Comparison of ENCODE assay signal across 8 cellular contexts in the genomic region with DNA sequence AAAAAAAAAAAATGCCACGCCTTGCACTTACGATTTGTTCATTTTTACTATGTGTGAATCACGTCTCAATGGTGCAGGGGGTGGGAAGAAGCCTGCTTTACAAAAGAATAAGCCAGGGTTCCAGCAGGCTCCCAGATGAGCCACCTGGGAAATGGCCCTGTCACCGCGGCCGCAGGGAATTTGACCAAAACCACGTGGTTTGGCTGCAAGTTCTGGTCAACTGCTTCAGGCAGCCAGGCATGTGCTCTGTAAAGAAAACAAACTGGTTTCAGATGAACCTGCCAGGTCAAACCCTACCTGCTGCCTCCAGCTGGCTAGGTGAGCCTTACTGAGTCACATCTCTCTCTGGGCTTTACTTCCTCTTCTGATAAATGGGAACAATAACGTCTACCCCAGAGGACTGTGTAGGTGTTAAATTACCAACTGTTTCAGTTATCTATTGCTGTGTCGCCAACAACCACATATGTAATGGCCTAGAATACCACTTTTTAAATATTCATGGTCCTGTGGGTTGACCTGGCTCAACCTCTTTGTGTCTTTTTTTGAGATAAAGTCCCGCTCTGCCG. TPM values are rescaled to one million over a fixed set of nuclear protein-coding genes. Genes with fewer than 3 reads are reported as not detected.
DNase-seq lines count a peak whose midpoint lies in the region; ATAC-seq and TF ChIP-seq lines count a peak whose summit lies in the region.

No MANE protein-coding gene starts in this region.

- H3K4me1 Mint-ChIP-seq in activated CD4-positive, alpha-beta T cell treated with anti-CD3 and anti-CD28 coated beads, Interleukin-2, amount 10 ng/mL, durations not matched to agents 7 days and 5 days = no peaks in the 10 kb centered on the region

- no peaks in the 10 kb centered on the region for H4K20me1 ChIP-seq in OCI-LY7 (ENCODE audit: insufficient read depth, low read length)

- no peak overlapping the region for H2AFZ ChIP-seq in OCI-LY7 (ENCODE audit: low read length)

- H3K9me3 ChIP-seq in OCI-LY7 (ENCODE audit: low read length) = no peaks in the 10 kb centered on the region
- H3K9me3 ChIP-seq in heart right ventricle = no peaks in the 10 kb centered on the region
- H3K9me3 ChIP-seq in upper lobe of right lung = no peaks in the 10 kb centered on the region

- no peaks in the 10 kb centered on the region for H3K79me2 ChIP-seq in OCI-LY7 (ENCODE audit: insufficient read depth, low read depth, low read length)

- 39 to 42% methylated on average over 11 of the region's 11 CpGs for WGBS in heart right ventricle, 2 donors

- peak; percentile 34 for ATAC-seq in Right ventricle myocardium superior (ENCODE audit: poor library complexity)
- ATAC-seq in heart right ventricle = peak in 6 of 8 donors; percentile 2 to 36 (median 22)
- ATAC-seq in upper lobe of right lung = peak; percentile 78
- ATAC-seq in HG03039 (IDR thresholded peaks at IDR 0.05; ENCODE audit: unreplicated experiment) = no peak
- ATAC-seq in HG03135 (IDR thresholded peaks at IDR 0.05; ENCODE audit: unreplicated experiment) = no peak

- intact Hi-C loops in Right ventricle myocardium superior (cut with DNase I) (no loop called here), cardiac septum (cut with DNase I) (no loop called here), OCI-LY7 (cut with micrococcal nuclease; ENCODE audit: unreplicated experiment) (loop anchor here (2.0 kb wide), 1 partner anchor 30 kb away; a partner anchor contains a TSS), heart right ventricle (cut with DNase I) (no loop called here), upper lobe of right lung (cut with DNase I) (no loop called here)

- H3K27me3 Mint-ChIP-seq in activated CD4-positive, alpha-beta T cell treated with anti-CD3 and anti-CD28 coated beads, Interleukin-2, amount 10 ng/mL, durations not matched to agents 7 days and 5 days = no peaks in the 10 kb centered on the region

- no peaks in the 10 kb centered on the region for H3K9me3 Mint-ChIP-seq in activated CD4-positive, alpha-beta T cell treated with anti-CD3 and anti-CD28 coated beads, Interleukin-2, amount 10 ng/mL, durations not matched to agents 7 days and 5 days

- H3K36me3 Mint-ChIP-seq in activated CD4-positive, alpha-beta T cell treated with anti-CD3 and anti-CD28 coated beads, Interleukin-2, amount 10 ng/mL, durations not matched to agents 7 days and 5 days (ENCODE audit: low read depth) = peaks cover 3% of the 10 kb centered on the region

- H3K4me1 ChIP-seq in OCI-LY7 (ENCODE audit: insufficient read depth, low read length, poor library complexity, severe bottlenecking) (peaks cover 11% of the 10 kb centered on the region), heart right ventricle (peaks cover 0 to 24% (median 9%) of the 10 kb centered on the region in 9 donors), upper lobe of right lung (no peaks in the 10 kb centered on the region)

- H3K27ac Mint-ChIP-seq in activated CD4-positive, alpha-beta T cell treated with anti-CD3 and anti-CD28 coated beads, Interleukin-2, amount 10 ng/mL, durations not matched to agents 7 days and 5 days = no peak overlapping the region

- TSS peak; percentile 46 for BruUV-seq in OCI-LY7 (replicated peaks; lab: Mats Ljungman, UMichigan)

- H3K9me2 ChIP-seq in OCI-LY7 (ENCODE audit: insufficient read depth, low read length) = no peaks in the 10 kb centered on the region

- CTCF ChIA-PET in OCI-LY7 (lab: Charles Lee; ENCODE audit: unreplicated experiment) = no interaction called here
- CTCF ChIA-PET in activated CD4-positive, alpha-beta T cell treated with anti-CD3 and anti-CD28 coated beads, Interleukin-2, amount 10 ng/mL, durations not matched to agents 7 days and 5 days (lab: Charles Lee) = interaction anchor here (1.5 kb wide), 1 partner anchor 11 kb away, joined by 4 read pairs; no protein-coding TSS in a partner anchor

- peak overlapping the region; percentile 16; the same call in 1 of the 2 replicates for H3K4me2 ChIP-seq in OCI-LY7 (ENCODE audit: low read length)

- DNase-seq in Right ventricle myocardium superior (no peak), cardiac septum (ENCODE audit: low spot score) (no peak), OCI-LY7 (ENCODE audit: low spot score) (peak; percentile 47), heart right ventricle (peak; percentile 31 to 40), upper lobe of right lung (peak; percentile 75)
- no peak for DNase-seq in activated CD4-positive, alpha-beta T cell treated with anti-CD3 and anti-CD28 coated beads, Interleukin-2, amount 10 ng/mL, durations not matched to agents 7 days and 5 days

- H3K27ac ChIP-seq in OCI-LY7 (ENCODE audit: low read depth, low read length, poor library complexity, severe bottlenecking) (peak overlapping the region; percentile 2), heart right ventricle (peak overlapping the region in 1 of 10 donors; percentile 6), upper lobe of right lung (no peak overlapping the region)

- H3K4me3 ChIP-seq in OCI-LY7 (ENCODE audit: low read depth, low read length, poor library complexity, severe bottlenecking) (no peak overlapping the region), heart right ventricle (no peak overlapping the region), upper lobe of right lung (no peak overlapping the region)

- POLR2A ChIA-PET in OCI-LY7 (lab: Charles Lee) = no interaction called here
- POLR2A ChIA-PET in activated CD4-positive, alpha-beta T cell treated with anti-CD3 and anti-CD28 coated beads, Interleukin-2, amount 10 ng/mL, durations not matched to agents 7 days and 5 days (lab: Charles Lee) = interaction anchor here (0.5 kb wide), 1 partner anchor 203 kb away, joined by 3 read pairs; no protein-coding TSS in a partner anchor

- H3K36me3 ChIP-seq in OCI-LY7 (ENCODE audit: insufficient read depth, low read length) (no peaks in the 10 kb centered on the region), heart right ventricle (peaks cover 0 to 30% (median 11%) of the 10 kb centered on the region in 9 donors), upper lobe of right lung (peaks cover 20% of the 10 kb centered on the region)

- H3K4me3 Mint-ChIP-seq in activated CD4-positive, alpha-beta T cell treated with anti-CD3 and anti-CD28 coated beads, Interleukin-2, amount 10 ng/mL, durations not matched to agents 7 days and 5 days = no peak overlapping the region

- TF ChIP-seq CTCF in OCI-LY7 (conservative IDR thresholded peaks at IDR 0.05; ENCODE audit: low read length) (no peak), heart right ventricle (IDR thresholded peaks at IDR 0.05) (no peak), upper lobe of right lung (IDR thresholded peaks at IDR 0.05) (no peak)

- no peaks in the 10 kb centered on the region for H3K27me3 ChIP-seq in heart right ventricle
- H3K27me3 ChIP-seq in upper lobe of right lung = no peaks in the 10 kb centered on the region

RNA-seq across cellular contexts. Expression of a gene that starts 30.5 kb away (rescaled TPM):
- 31.0 TPM for total RNA-seq in Right ventricle myocardium superior
- total RNA-seq in cardiac septum = 24.0 TPM
- total RNA-seq in OCI-LY7 (2014; rRNA removed; shearing (Covaris generic)) = 14.6 and 20.6 TPM in 2 replicates
- total RNA-seq in OCI-LY7 (2022) = 17.3 and 21.6 TPM in 2 replicates
- 10 to 100 TPM; 26.7 to 47.8 (median 41.5) TPM for total RNA-seq in heart right ventricle
- 10 to 100 TPM; 29.4 to 63.0 TPM for polyA plus RNA-seq in heart right ventricle
- total RNA-seq in upper lobe of right lung = 8.8 TPM
- total RNA-seq in activated CD4-positive, alpha-beta T cell treated with anti-CD3 and anti-CD28 coated beads, Interleukin-2, amount 10 ng/mL, durations not matched to agents 7 days and 5 days = 10 to 100 TPM; 10.4 to 12.0 TPM

RNA-seq across cellular contexts. Expression of a gene that starts 46.0 kb away (rescaled TPM):
- total RNA-seq in Right ventricle myocardium superior = not detected
- total RNA-seq in cardiac septum = not detected
- not detected in 2 replicates for total RNA-seq in OCI-LY7 (2014; rRNA removed; shearing (Covaris generic))
- total RNA-seq in OCI-LY7 (2022) = not detected in 2 replicates
- total RNA-seq in heart right ventricle = not detected
- polyA plus RNA-seq in heart right ventricle = under 1 TPM in 1 of 2 donors, not detected in 1; 0.03 TPM
- not detected for total RNA-seq in upper lobe of right lung
- not detected for total RNA-seq in activated CD4-positive, alpha-beta T cell treated with anti-CD3 and anti-CD28 coated beads, Interleukin-2, amount 10 ng/mL, durations not matched to agents 7 days and 5 days

Comparison
In these comparisons a context has a peak if more than half of its experiments do, and no peak if none do; other contexts are left out.
1. DNase-seq: peak in OCI-LY7 (single experiment), heart right ventricle (2 of 2) and upper lobe of right lung (single experiment); none in Right ventricle myocardium superior (single experiment), cardiac septum (single experiment) and activated CD4-positive, alpha-beta T cell treated with anti-CD3 and anti-CD28 coated beads, Interleukin-2, amount 10 ng/mL, durations not matched to agents 7 days and 5 days (single experiment).
2. ATAC-seq: peak in Right ventricle myocardium superior (single experiment), heart right ventricle (6 of 8) and upper lobe of right lung (single experiment); none in HG03039 (single experiment) and HG03135 (single experiment).